In the genomic region with DNA sequence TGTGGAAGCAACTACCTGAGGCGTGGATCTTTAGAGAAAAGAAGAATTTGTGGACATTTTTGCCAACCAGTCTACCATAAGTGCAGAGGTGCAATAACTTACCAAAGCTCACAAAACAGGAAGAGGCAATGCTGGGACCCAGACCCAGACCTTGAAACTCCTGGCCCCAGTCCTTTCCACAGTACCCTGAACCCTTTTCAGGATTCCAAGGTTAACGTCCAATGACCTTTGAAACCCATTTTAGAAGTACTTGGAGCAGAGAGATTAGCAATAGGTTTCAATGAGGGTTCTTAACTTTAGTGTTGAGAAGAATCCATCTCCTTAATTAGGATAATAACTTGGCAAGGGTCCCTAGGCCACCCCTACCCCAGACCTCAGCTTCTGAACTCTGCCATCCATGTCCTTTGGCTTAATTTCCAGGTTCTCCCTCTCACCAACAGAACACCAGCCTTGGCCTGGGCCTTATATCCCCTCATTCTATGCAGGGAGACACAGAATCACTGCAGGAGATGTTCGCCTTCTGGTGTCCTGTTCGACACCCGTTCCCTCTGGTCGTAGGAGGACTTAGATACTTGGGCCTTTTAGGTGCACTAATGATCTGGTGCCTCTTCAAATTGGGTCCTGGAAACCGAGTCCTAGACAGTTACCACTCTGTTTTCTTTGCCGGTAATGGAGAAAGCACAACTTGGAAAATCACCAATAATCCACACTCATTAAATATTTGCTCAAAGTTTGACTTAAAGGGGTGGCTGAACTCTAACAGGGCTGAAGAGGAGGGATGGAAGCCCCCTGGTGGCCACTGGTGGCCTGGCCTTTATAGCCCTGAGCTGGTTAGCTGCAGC, we compare ENCODE assay signal across 1 cellular context.
TF ChIP-seq lines count a peak whose summit lies in the region.

No MANE protein-coding gene starts in this region.

TF ChIP-seq in HepG2, 621 proteins besides CTCF, POLR2A, EP300 and RAD21 (continued from another document and continues in another):
- TF ChIP-seq, protein P1, sequence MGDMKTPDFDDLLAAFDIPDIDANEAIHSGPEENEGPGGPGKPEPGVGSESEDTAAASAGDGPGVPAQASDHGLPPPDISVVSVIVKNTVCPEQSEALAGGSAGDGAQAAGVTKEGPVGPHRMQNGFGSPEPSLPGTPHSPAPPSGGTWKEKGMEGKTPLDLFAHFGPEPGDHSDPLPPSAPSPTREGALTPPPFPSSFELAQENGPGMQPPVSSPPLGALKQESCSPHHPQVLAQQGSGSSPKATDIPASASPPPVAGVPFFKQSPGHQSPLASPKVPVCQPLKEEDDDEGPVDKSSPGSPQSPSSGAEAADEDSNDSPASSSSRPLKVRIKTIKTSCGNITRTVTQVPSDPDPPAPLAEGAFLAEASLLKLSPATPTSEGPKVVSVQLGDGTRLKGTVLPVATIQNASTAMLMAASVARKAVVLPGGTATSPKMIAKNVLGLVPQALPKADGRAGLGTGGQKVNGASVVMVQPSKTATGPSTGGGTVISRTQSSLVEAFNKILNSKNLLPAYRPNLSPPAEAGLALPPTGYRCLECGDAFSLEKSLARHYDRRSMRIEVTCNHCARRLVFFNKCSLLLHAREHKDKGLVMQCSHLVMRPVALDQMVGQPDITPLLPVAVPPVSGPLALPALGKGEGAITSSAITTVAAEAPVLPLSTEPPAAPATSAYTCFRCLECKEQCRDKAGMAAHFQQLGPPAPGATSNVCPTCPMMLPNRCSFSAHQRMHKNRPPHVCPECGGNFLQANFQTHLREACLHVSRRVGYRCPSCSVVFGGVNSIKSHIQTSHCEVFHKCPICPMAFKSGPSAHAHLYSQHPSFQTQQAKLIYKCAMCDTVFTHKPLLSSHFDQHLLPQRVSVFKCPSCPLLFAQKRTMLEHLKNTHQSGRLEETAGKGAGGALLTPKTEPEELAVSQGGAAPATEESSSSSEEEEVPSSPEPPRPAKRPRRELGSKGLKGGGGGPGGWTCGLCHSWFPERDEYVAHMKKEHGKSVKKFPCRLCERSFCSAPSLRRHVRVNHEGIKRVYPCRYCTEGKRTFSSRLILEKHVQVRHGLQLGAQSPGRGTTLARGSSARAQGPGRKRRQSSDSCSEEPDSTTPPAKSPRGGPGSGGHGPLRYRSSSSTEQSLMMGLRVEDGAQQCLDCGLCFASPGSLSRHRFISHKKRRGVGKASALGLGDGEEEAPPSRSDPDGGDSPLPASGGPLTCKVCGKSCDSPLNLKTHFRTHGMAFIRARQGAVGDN (CRISPR knock-in tag; IDR thresholded peaks at IDR 0.05): no peak
- TF ChIP-seq, protein P2, sequence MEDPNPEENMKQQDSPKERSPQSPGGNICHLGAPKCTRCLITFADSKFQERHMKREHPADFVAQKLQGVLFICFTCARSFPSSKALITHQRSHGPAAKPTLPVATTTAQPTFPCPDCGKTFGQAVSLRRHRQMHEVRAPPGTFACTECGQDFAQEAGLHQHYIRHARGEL (CRISPR knock-in tag; IDR thresholded peaks at IDR 0.05): no peak
- no peak for TF ChIP-seq ZNF614 (CRISPR knock-in tag; IDR thresholded peaks at IDR 0.05; ENCODE audit: borderline replicate concordance)
- TF ChIP-seq EHMT2 (IDR thresholded peaks at IDR 0.05; ENCODE audit: borderline replicate concordance, low read depth, low read length): 0 out of 2 replicates have a peak, but pooled peaks have one; percentile 19
- TF ChIP-seq ZNF737 (CRISPR knock-in tag; IDR thresholded peaks at IDR 0.05; ENCODE audit: borderline replicate concordance): no peak
- no peak for TF ChIP-seq REXO4 (CRISPR knock-in tag; IDR thresholded peaks at IDR 0.05; ENCODE audit: borderline replicate concordance)
- peak; percentile 53; the same call in 1 of the 2 replicates for TF ChIP-seq BCL6 (CRISPR knock-in tag; IDR thresholded peaks at IDR 0.05)
- TF ChIP-seq, protein P3, sequence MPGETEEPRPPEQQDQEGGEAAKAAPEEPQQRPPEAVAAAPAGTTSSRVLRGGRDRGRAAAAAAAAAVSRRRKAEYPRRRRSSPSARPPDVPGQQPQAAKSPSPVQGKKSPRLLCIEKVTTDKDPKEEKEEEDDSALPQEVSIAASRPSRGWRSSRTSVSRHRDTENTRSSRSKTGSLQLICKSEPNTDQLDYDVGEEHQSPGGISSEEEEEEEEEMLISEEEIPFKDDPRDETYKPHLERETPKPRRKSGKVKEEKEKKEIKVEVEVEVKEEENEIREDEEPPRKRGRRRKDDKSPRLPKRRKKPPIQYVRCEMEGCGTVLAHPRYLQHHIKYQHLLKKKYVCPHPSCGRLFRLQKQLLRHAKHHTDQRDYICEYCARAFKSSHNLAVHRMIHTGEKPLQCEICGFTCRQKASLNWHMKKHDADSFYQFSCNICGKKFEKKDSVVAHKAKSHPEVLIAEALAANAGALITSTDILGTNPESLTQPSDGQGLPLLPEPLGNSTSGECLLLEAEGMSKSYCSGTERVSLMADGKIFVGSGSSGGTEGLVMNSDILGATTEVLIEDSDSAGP (CRISPR knock-in tag; IDR thresholded peaks at IDR 0.05; ENCODE audit: borderline replicate concordance): peak; percentile 44
- TF ChIP-seq ZMYM4 (CRISPR knock-in tag; IDR thresholded peaks at IDR 0.05): peak; percentile 53; the same call in 1 of the 2 replicates
- TF ChIP-seq, protein P4, sequence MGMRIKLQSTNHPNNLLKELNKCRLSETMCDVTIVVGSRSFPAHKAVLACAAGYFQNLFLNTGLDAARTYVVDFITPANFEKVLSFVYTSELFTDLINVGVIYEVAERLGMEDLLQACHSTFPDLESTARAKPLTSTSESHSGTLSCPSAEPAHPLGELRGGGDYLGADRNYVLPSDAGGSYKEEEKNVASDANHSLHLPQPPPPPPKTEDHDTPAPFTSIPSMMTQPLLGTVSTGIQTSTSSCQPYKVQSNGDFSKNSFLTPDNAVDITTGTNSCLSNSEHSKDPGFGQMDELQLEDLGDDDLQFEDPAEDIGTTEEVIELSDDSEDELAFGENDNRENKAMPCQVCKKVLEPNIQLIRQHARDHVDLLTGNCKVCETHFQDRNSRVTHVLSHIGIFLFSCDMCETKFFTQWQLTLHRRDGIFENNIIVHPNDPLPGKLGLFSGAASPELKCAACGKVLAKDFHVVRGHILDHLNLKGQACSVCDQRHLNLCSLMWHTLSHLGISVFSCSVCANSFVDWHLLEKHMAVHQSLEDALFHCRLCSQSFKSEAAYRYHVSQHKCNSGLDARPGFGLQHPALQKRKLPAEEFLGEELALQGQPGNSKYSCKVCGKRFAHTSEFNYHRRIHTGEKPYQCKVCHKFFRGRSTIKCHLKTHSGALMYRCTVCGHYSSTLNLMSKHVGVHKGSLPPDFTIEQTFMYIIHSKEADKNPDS (CRISPR knock-in tag; IDR thresholded peaks at IDR 0.05): no peak
- no peak for TF ChIP-seq MEIS1 (CRISPR knock-in tag; IDR thresholded peaks at IDR 0.05; ENCODE audit: borderline replicate concordance)
- TF ChIP-seq, protein P5, sequence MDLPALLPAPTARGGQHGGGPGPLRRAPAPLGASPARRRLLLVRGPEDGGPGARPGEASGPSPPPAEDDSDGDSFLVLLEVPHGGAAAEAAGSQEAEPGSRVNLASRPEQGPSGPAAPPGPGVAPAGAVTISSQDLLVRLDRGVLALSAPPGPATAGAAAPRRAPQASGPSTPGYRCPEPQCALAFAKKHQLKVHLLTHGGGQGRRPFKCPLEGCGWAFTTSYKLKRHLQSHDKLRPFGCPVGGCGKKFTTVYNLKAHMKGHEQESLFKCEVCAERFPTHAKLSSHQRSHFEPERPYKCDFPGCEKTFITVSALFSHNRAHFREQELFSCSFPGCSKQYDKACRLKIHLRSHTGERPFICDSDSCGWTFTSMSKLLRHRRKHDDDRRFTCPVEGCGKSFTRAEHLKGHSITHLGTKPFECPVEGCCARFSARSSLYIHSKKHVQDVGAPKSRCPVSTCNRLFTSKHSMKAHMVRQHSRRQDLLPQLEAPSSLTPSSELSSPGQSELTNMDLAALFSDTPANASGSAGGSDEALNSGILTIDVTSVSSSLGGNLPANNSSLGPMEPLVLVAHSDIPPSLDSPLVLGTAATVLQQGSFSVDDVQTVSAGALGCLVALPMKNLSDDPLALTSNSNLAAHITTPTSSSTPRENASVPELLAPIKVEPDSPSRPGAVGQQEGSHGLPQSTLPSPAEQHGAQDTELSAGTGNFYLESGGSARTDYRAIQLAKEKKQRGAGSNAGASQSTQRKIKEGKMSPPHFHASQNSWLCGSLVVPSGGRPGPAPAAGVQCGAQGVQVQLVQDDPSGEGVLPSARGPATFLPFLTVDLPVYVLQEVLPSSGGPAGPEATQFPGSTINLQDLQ (CRISPR knock-in tag; IDR thresholded peaks at IDR 0.05): no peak
- peak; percentile 60 for TF ChIP-seq FOXA3 (CRISPR knock-in tag; IDR thresholded peaks at IDR 0.05)
- TF ChIP-seq ZNF562 (CRISPR knock-in tag; IDR thresholded peaks at IDR 0.05; ENCODE audit: borderline replicate concordance): no peak
- TF ChIP-seq ZNF451 (CRISPR knock-in tag; IDR thresholded peaks at IDR 0.05): no peak
- 0 out of 2 replicates have a peak, but pooled peaks have one; percentile 60 for TF ChIP-seq ZNF761 (CRISPR knock-in tag; conservative IDR thresholded peaks at IDR 0.05)
- 0 out of 2 replicates have a peak, but pooled peaks have one; percentile 49 for TF ChIP-seq ZBTB20 (CRISPR knock-in tag; IDR thresholded peaks at IDR 0.05; ENCODE audit: borderline replicate concordance, low read depth)
- TF ChIP-seq, protein P6, sequence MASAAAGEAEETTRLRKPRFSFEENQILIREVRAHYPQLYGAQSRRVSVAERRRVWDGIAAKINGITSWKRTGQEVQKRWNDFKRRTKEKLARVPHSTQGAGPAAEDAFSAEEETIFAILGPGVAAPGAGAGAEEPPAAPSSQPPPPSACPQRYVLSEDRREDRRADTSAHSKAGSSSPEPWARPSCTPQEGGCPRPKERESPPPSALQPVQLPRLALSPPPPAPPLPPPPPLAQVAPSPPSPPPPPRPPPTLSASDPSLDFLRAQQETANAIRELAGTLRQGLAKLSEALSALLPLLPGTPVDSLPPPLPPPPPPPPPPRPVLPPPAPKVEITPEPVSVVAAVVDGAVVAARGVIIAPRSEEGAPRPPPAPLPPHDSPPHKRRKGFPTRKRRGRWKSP (CRISPR knock-in tag; IDR thresholded peaks at IDR 0.05): peak; percentile 77; the same call in 1 of the 2 replicates
- TF ChIP-seq FOXA1 (IDR thresholded peaks at IDR 0.05): no peak
- peak; percentile 36; the same call in 1 of the 2 replicates for TF ChIP-seq FOXA1 (CRISPR knock-in tag; IDR thresholded peaks at IDR 0.05)
- no peak for TF ChIP-seq ELF4 (CRISPR knock-in tag; IDR thresholded peaks at IDR 0.05; ENCODE audit: borderline replicate concordance)
- TF ChIP-seq, protein P7, sequence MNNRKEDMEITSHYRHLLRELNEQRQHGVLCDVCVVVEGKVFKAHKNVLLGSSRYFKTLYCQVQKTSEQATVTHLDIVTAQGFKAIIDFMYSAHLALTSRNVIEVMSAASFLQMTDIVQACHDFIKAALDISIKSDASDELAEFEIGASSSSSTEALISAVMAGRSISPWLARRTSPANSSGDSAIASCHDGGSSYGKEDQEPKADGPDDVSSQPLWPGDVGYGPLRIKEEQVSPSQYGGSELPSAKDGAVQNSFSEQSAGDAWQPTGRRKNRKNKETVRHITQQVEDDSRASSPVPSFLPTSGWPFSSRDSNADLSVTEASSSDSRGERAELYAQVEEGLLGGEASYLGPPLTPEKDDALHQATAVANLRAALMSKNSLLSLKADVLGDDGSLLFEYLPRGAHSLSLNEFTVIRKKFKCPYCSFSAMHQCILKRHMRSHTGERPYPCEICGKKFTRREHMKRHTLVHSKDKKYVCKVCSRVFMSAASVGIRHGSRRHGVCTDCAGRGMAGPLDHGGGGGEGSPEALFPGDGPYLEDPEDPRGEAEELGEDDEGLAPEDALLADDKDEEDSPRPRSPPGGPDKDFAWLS (CRISPR knock-in tag; IDR thresholded peaks at IDR 0.05; ENCODE audit: borderline replicate concordance): peak; percentile 85; the same call in 1 of the 2 replicates
- TF ChIP-seq, protein P8, sequence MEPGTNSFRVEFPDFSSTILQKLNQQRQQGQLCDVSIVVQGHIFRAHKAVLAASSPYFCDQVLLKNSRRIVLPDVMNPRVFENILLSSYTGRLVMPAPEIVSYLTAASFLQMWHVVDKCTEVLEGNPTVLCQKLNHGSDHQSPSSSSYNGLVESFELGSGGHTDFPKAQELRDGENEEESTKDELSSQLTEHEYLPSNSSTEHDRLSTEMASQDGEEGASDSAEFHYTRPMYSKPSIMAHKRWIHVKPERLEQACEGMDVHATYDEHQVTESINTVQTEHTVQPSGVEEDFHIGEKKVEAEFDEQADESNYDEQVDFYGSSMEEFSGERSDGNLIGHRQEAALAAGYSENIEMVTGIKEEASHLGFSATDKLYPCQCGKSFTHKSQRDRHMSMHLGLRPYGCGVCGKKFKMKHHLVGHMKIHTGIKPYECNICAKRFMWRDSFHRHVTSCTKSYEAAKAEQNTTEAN (CRISPR knock-in tag; conservative IDR thresholded peaks at IDR 0.05): peak; percentile 93
- no peak for TF ChIP-seq ZNF256 (CRISPR knock-in tag; conservative IDR thresholded peaks at IDR 0.05)
- TF ChIP-seq, protein P9, sequence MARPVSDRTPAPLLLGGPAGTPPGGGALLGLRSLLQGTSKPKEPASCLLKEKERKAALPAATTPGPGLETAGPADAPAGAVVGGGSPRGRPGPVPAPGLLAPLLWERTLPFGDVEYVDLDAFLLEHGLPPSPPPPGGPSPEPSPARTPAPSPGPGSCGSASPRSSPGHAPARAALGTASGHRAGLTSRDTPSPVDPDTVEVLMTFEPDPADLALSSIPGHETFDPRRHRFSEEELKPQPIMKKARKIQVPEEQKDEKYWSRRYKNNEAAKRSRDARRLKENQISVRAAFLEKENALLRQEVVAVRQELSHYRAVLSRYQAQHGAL (CRISPR knock-in tag; IDR thresholded peaks at IDR 0.05; ENCODE audit: not compliant biosample characterization): no peak
- no peak for TF ChIP-seq ZNF558 (CRISPR knock-in tag; IDR thresholded peaks at IDR 0.05; ENCODE audit: borderline replicate concordance)
- 0 out of 2 replicates have a peak, but pooled peaks have one; percentile 84 for TF ChIP-seq ZNF598 (CRISPR knock-in tag; IDR thresholded peaks at IDR 0.05; ENCODE audit: borderline replicate concordance)
- no peak for TF ChIP-seq ZNF792 (CRISPR knock-in tag; IDR thresholded peaks at IDR 0.05)
- TF ChIP-seq, protein P10, sequence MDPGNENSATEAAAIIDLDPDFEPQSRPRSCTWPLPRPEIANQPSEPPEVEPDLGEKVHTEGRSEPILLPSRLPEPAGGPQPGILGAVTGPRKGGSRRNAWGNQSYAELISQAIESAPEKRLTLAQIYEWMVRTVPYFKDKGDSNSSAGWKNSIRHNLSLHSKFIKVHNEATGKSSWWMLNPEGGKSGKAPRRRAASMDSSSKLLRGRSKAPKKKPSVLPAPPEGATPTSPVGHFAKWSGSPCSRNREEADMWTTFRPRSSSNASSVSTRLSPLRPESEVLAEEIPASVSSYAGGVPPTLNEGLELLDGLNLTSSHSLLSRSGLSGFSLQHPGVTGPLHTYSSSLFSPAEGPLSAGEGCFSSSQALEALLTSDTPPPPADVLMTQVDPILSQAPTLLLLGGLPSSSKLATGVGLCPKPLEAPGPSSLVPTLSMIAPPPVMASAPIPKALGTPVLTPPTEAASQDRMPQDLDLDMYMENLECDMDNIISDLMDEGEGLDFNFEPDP (CRISPR knock-in tag; conservative IDR thresholded peaks at IDR 0.05): no peak
- no peak for TF ChIP-seq FOXK2 (IDR thresholded peaks at IDR 0.05)
- no peak for TF ChIP-seq ZNF17 (CRISPR knock-in tag; IDR thresholded peaks at IDR 0.05)
- TF ChIP-seq, protein P11, sequence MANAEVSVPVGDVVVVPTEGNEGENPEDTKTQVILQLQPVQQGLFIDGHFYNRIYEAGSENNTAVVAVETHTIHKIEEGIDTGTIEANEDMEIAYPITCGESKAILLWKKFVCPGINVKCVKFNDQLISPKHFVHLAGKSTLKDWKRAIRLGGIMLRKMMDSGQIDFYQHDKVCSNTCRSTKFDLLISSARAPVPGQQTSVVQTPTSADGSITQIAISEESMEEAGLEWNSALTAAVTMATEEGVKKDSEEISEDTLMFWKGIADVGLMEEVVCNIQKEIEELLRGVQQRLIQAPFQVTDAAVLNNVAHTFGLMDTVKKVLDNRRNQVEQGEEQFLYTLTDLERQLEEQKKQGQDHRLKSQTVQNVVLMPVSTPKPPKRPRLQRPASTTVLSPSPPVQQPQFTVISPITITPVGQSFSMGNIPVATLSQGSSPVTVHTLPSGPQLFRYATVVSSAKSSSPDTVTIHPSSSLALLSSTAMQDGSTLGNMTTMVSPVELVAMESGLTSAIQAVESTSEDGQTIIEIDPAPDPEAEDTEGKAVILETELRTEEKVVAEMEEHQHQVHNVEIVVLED (CRISPR knock-in tag; IDR thresholded peaks at IDR 0.05; ENCODE audit: borderline replicate concordance): no peak
